Comparison of ENCODE assay signal across 15 cellular contexts in genomic region chr2:64632855-64633819, GRCh38. TPM values are rescaled to one million over a fixed set of nuclear protein-coding genes. Genes with fewer than 3 reads are reported as not detected.
DNase-seq lines count a peak whose midpoint lies in the region; ATAC-seq and TF ChIP-seq lines count a peak whose summit lies in the region.
"Had no signal": no experiment of that assay in that cellular context is flagged by ENCODE, and none has a peak within 500 bp of the region (broad histone marks: within the 10 kb centered on the region; RNA-seq: fewer than 3 reads in every experiment).

No MANE protein-coding gene starts in this region.

- peaks cover 11% of the 10 kb centered on the region for H3K36me3 Mint-ChIP-seq in IgD-negative memory B cell
- peaks cover 30% of the 10 kb centered on the region for H3K36me3 Mint-ChIP-seq in endodermal cell (ENCODE audit: low read depth)
- H3K36me3 Mint-ChIP-seq in nephron (ENCODE audit: low read depth): peaks cover 42% of the 10 kb centered on the region

- no peak overlapping the region for H3K9ac ChIP-seq in endodermal cell (ENCODE audit: extremely low read depth, low read length, poor library complexity, severe bottlenecking)

- POLR2A ChIA-PET in BJ (lab: Charles Lee): no interaction called here

- peaks cover 3% of the 10 kb centered on the region for H3K4me1 ChIP-seq in endodermal cell (ENCODE audit: control insufficient read depth, insufficient read depth, low read length)

- H3K27me3 Mint-ChIP-seq in IgD-negative memory B cell: no peaks in the 10 kb centered on the region
- H3K27me3 Mint-ChIP-seq in endodermal cell (ENCODE audit: insufficient read depth): no peaks in the 10 kb centered on the region
- no peaks in the 10 kb centered on the region for H3K27me3 Mint-ChIP-seq in nephron (ENCODE audit: low read depth)
- H3K27me3 Mint-ChIP-seq: activated naive CD8-positive, alpha-beta T cell treated with anti-CD3 and anti-CD28 coated beads, Interleukin-2, amount 50 U/mL, for 24 hours; progenitor cell of endocrine pancreas had no signal

- H3K27ac Mint-ChIP-seq in IgD-negative memory B cell (peak overlapping the region; percentile 32 to 65 (median 33)), endodermal cell (no peak overlapping the region), nephron (peak overlapping the region; percentile 28 to 76 (median 54))
- H3K27ac Mint-ChIP-seq: activated naive CD8-positive, alpha-beta T cell treated with anti-CD3 and anti-CD28 coated beads, Interleukin-2, amount 50 U/mL, for 24 hours; progenitor cell of endocrine pancreas; T-helper 1 cell treated with Interleukin-12 subunit alpha and Interleukin-12 subunit beta and Interleukin-4 antibody, amounts not matched to agents 30 μg/mL and 1 μg/mL, for 36 hours had no signal

- CTCF ChIA-PET in BJ (lab: Yijun Ruan, JAX): interaction anchor here (0.6 to 1.6 kb wide), 5 partner anchors 11 to 42 kb away, joined by 3 to 5 read pairs (median 4); no protein-coding TSS in a partner anchor

- no peak overlapping the region for H3K27ac ChIP-seq in endodermal cell (ENCODE audit: low read depth, low read length)

- ATAC-seq in HG03571 (IDR thresholded peaks at IDR 0.05; ENCODE audit: unreplicated experiment): no peak
- no peak for ATAC-seq in HG03521 (IDR thresholded peaks at IDR 0.05; ENCODE audit: unreplicated experiment)
- ATAC-seq: activated naive CD8-positive, alpha-beta T cell treated with anti-CD3 and anti-CD28 coated beads, Interleukin-2, amount 50 U/mL, for 24 hours had no signal

- H3K9me3 ChIP-seq in endodermal cell (ENCODE audit: control insufficient read depth, low read length): no peaks in the 10 kb centered on the region

- TF ChIP-seq CTCF in BJ (IDR thresholded peaks at IDR 0.05; ENCODE audit: insufficient read depth, low read depth, low read length): no peak
- TF ChIP-seq CTCF in endodermal cell (conservative IDR thresholded peaks at IDR 0.05): no peak
- TF ChIP-seq CTCF in nephron (IDR thresholded peaks at IDR 0.05; ENCODE audit: unreplicated experiment in 3 of 3): no peak

- peak; percentile 28 for DNase-seq in BJ (ENCODE audit: low read depth)
- DNase-seq in endodermal cell: peak; percentile 48
- no peak for DNase-seq in pons (ENCODE audit: low spot score)
- DNase-seq: activated CD4-positive, alpha-beta T cell treated with anti-CD3 and anti-CD28 coated beads for 4 hours; activated naive CD8-positive, alpha-beta T cell treated with anti-CD3 and anti-CD28 coated beads, Interleukin-2, amount 50 U/mL, for 24 hours; activated T-cell treated with anti-CD3 and anti-CD28 coated beads for 4 hours; COR-L47; NCI-H187 treated with DMSO at 0.1 percent for 48 hours; NCI-H748 treated with DMSO at 0.1 percent for 48 hours had no signal

- H3K27me3 ChIP-seq in BJ (ENCODE audit: control insufficient read depth, insufficient read depth, low read length) (no peaks in the 10 kb centered on the region), endodermal cell (ENCODE audit: control insufficient read depth, insufficient read depth, low read length, poor library complexity, severe bottlenecking) (no peaks in the 10 kb centered on the region)

- WGBS in endodermal cell (ENCODE audit: insufficient coverage in 1 of 2, insufficient read length in 1 of 2), 2 experiments: 90 to 92% methylated on average over 5 to 9 of the region's 9 CpGs

- H3K36me3 ChIP-seq in BJ (ENCODE audit: control insufficient read depth, insufficient read depth, low read length) (peaks cover 14% of the 10 kb centered on the region), endodermal cell (ENCODE audit: control insufficient read depth, insufficient read depth, low read length) (peaks cover 62% of the 10 kb centered on the region)

- no peaks in the 10 kb centered on the region for H3K9me3 Mint-ChIP-seq in IgD-negative memory B cell
- no peaks in the 10 kb centered on the region for H3K9me3 Mint-ChIP-seq in endodermal cell
- no peaks in the 10 kb centered on the region for H3K9me3 Mint-ChIP-seq in nephron
- H3K9me3 Mint-ChIP-seq: activated naive CD8-positive, alpha-beta T cell treated with anti-CD3 and anti-CD28 coated beads, Interleukin-2, amount 50 U/mL, for 24 hours; T-helper 1 cell treated with Interleukin-12 subunit alpha and Interleukin-12 subunit beta and Interleukin-4 antibody, amounts not matched to agents 30 μg/mL and 1 μg/mL, for 36 hours had no signal

- H3K4me1 Mint-ChIP-seq in IgD-negative memory B cell (peaks cover 25 to 45% (median 35%) of the 10 kb centered on the region in 3 donors), endodermal cell (peaks cover 40% of the 10 kb centered on the region), nephron (peaks cover 75% of the 10 kb centered on the region)

- H3K4me3 Mint-ChIP-seq in IgD-negative memory B cell (no peak overlapping the region), endodermal cell (no peak overlapping the region), nephron (no peak overlapping the region)
- H3K4me3 Mint-ChIP-seq: activated naive CD8-positive, alpha-beta T cell treated with anti-CD3 and anti-CD28 coated beads, Interleukin-2, amount 50 U/mL, for 24 hours; T-helper 1 cell treated with Interleukin-12 subunit alpha and Interleukin-12 subunit beta and Interleukin-4 antibody, amounts not matched to agents 30 μg/mL and 1 μg/mL, for 36 hours had no signal

- H3K4me3 ChIP-seq in BJ (ENCODE audit: low read depth, low read length): no peak overlapping the region
- H3K4me3 ChIP-seq in endodermal cell (ENCODE audit: low read length): no peak overlapping the region

RNA-seq across cellular contexts. Expression of gene SERTAD2, which starts 20.6 kb away (rescaled TPM):
- polyA plus RNA-seq in BJ (2011; rRNA removed) (6.2 and 8.7 TPM in 2 replicates), IgD-negative memory B cell (14.6 TPM)
- polyA minus RNA-seq in BJ (2011; rRNA and poly(A)+ RNA removed): 7.6 and 11.3 TPM in 2 replicates
- 10 to 100 TPM; 17.1 to 20.3 TPM for total RNA-seq in endodermal cell
- 27.7 TPM for polyA plus RNA-seq in endodermal cell (2013, experiment 1 of 2)
- polyA plus RNA-seq in endodermal cell (2013, experiment 2 of 2): 25.7 TPM
